ENCODE assay signal across 20 cellular contexts in genomic region chr16:81795193-81795592, GRCh38. TPM values are rescaled to one million over a fixed set of nuclear protein-coding genes. Genes with fewer than 3 reads are reported as not detected.
DNase-seq lines count a peak whose midpoint lies in the region; ATAC-seq, FAIRE-seq and TF ChIP-seq lines count a peak whose summit lies in the region.
"Had no signal": no experiment of that assay in that cellular context is flagged by ENCODE, and none has a peak within 500 bp of the region (broad histone marks: within the 10 kb centered on the region; RNA-seq: fewer than 3 reads in every experiment).

No MANE protein-coding gene starts in this region.

- no peak for TF ChIP-seq POLR2A in A549 (IDR thresholded peaks at IDR 0.05; ENCODE audit: low read length)

- H3K9me3 ChIP-seq in A549 (no peaks in the 10 kb centered on the region), DOHH2 (ENCODE audit: control insufficient read depth, insufficient read depth, low read length) (no peaks in the 10 kb centered on the region), SU-DHL-6 (ENCODE audit: insufficient read depth, low read length) (no peaks in the 10 kb centered on the region)
- H3K9me3 ChIP-seq: BE2C, HAP-1, MG63, SJSA1 had no signal

- TF ChIP-seq CTCF in A549 (IDR thresholded peaks at IDR 0.05) (no peak), DOHH2 (IDR thresholded peaks at IDR 0.05; ENCODE audit: low read depth, low read length, poor library complexity, severe bottlenecking) (no peak), SU-DHL-6 (IDR thresholded peaks at IDR 0.05; ENCODE audit: insufficient read depth, low read length, poor library complexity, severe bottlenecking) (no peak), GM13977 (IDR thresholded peaks at IDR 0.05; ENCODE audit: extremely low read depth, insufficient read depth, missing control alignments) (no peak), foreskin fibroblast (IDR thresholded peaks at IDR 0.05; ENCODE audit: low read depth, low read length) (no peak)

- no peak for TF ChIP-seq EP300 in A549 (IDR thresholded peaks at IDR 0.05)

- in situ Hi-C loops in GM13977 (cut with MboI; ENCODE audit: low pct_unique_long_range_greater_than_20kb, low sequenced_read_pairs, unreplicated experiment) = no loop called here

- H3K79me2 ChIP-seq in DOHH2 (ENCODE audit: control insufficient read depth, low read length) = peaks cover 100% of the 10 kb centered on the region
- peaks cover 99% of the 10 kb centered on the region for H3K79me2 ChIP-seq in SU-DHL-6 (ENCODE audit: insufficient read depth, low read length)

- H3K27me3 Mint-ChIP-seq in memory B cell = no peaks in the 10 kb centered on the region
- H3K27me3 Mint-ChIP-seq: CD4-positive, alpha-beta T cell had no signal

- WGBS in A549 (ENCODE audit: missing lambda C conversion rate) = 96% methylated on average over 3 of the region's 3 CpGs

- ATAC-seq in A549 (no peak), memory B cell (ENCODE audit: low read depth) (no peak), HG02763 (IDR thresholded peaks at IDR 0.05; ENCODE audit: unreplicated experiment) (no peak)

- H3K4me3 ChIP-seq in A549 (no peak overlapping the region), DOHH2 (ENCODE audit: low read length) (no peak overlapping the region), SU-DHL-6 (ENCODE audit: insufficient read depth, low read length, poor library complexity, severe bottlenecking) (no peak overlapping the region), foreskin fibroblast (ENCODE audit: low read depth in 1 of 2, low read length in 2 of 2) (no peak overlapping the region)
- H3K4me3 ChIP-seq: HAP-1, MG63, SJSA1 had no signal

- H3K9ac ChIP-seq in SU-DHL-6 (ENCODE audit: low read length) = peak overlapping the region; percentile 57; the same call in 1 of the 2 replicates

- no peaks in the 10 kb centered on the region for H3K9me2 ChIP-seq in DOHH2 (replicated peaks; ENCODE audit: control insufficient read depth, low read length)
- H3K9me2 ChIP-seq in SU-DHL-6 (replicated peaks; ENCODE audit: insufficient read depth, low read length) = no peaks in the 10 kb centered on the region

- CTCF ChIA-PET in A549 (lab: Yijun Ruan, JAX) = no interaction called here

- H3K4me2 ChIP-seq in A549 = no peak overlapping the region
- H3K4me2 ChIP-seq in DOHH2 (ENCODE audit: low read length) = peak overlapping the region; percentile 94
- H3K4me2 ChIP-seq in SU-DHL-6 (ENCODE audit: low read depth, low read length, poor library complexity, severe bottlenecking) = peak overlapping the region; percentile 47

- H3K9me3 Mint-ChIP-seq in memory B cell = no peaks in the 10 kb centered on the region
- H3K9me3 Mint-ChIP-seq: CD4-positive, alpha-beta T cell had no signal

- 0 out of 2 replicates have a peak, but pooled peaks cover 8% of the 10 kb centered on the region for H4K20me1 ChIP-seq in DOHH2 (ENCODE audit: control insufficient read depth, insufficient read depth, low read depth, low read length)
- H4K20me1 ChIP-seq in SU-DHL-6 (ENCODE audit: low read depth, low read length) = peaks cover 5% of the 10 kb centered on the region; the same call in 1 of the 2 replicates

- no peak for DNase-seq in A549 (ENCODE audit: low read depth in 1 of 2, low spot score in 1 of 2)
- no peak for DNase-seq in memory B cell (ENCODE audit: low spot score in 2 of 2)
- DNase-seq in HK-2 (ENCODE audit: unreplicated experiment) = no peak
- no peak for DNase-seq in GM13977 (ENCODE audit: low spot score)
- DNase-seq in foreskin fibroblast = no peak
- DNase-seq: BE2C; CD4-positive, alpha-beta T cell; DND-41; MG63; NCI-H1417; NCI-H1694 treated with DMSO at 0.1 percent for 48 hours; NCI-H446; NCI-H526 had no signal

- H3F3A ChIP-seq in DOHH2 (ENCODE audit: control insufficient read depth, insufficient read depth) = peaks cover 64% of the 10 kb centered on the region
- H3F3A ChIP-seq in SU-DHL-6 (ENCODE audit: insufficient read depth) = peaks cover 70% of the 10 kb centered on the region

- FAIRE-seq in A549 (lab: Jason Lieb, UNC) = no peak
- FAIRE-seq: A204.1, G401.6 had no signal

- H3K27me3 ChIP-seq in DOHH2 (ENCODE audit: control insufficient read depth, low read length) = no peaks in the 10 kb centered on the region
- no peaks in the 10 kb centered on the region for H3K27me3 ChIP-seq in SU-DHL-6 (ENCODE audit: low read length)
- H3K27me3 ChIP-seq: MG63 had no signal

- peaks cover 74% of the 10 kb centered on the region for H3K4me1 Mint-ChIP-seq in memory B cell

- H3K27ac ChIP-seq in A549 (no peak overlapping the region), DOHH2 (ENCODE audit: low read depth, low read length) (peak overlapping the region; percentile 99), SU-DHL-6 (ENCODE audit: low read depth, low read length) (peak overlapping the region; percentile 94)
- H3K27ac ChIP-seq: SJSA1 had no signal

- peak overlapping the region; percentile 97 for H3K27ac Mint-ChIP-seq in memory B cell
- H3K27ac Mint-ChIP-seq: CD4-positive, alpha-beta T cell had no signal

- no peaks in the 10 kb centered on the region for H3K4me1 ChIP-seq in A549
- peaks cover 95% of the 10 kb centered on the region for H3K4me1 ChIP-seq in DOHH2 (ENCODE audit: control insufficient read depth, low read length)
- H3K4me1 ChIP-seq: BE2C, HAP-1, SJSA1 had no signal

- POLR2A ChIA-PET in A549 (lab: Yijun Ruan, JAX) = no interaction called here

- H3K36me3 ChIP-seq in DOHH2 (ENCODE audit: control insufficient read depth, low read length) (peaks cover 95% of the 10 kb centered on the region), SU-DHL-6 (ENCODE audit: low read length) (peaks cover 17% of the 10 kb centered on the region)
- H3K36me3 ChIP-seq: BE2C, HAP-1, MG63, SJSA1 had no signal

- peaks cover 46% of the 10 kb centered on the region for H3K36me3 Mint-ChIP-seq in memory B cell

- no peak overlapping the region for H2AFZ ChIP-seq in SU-DHL-6 (ENCODE audit: low read depth, low read length, severe bottlenecking)

- no peak for TF ChIP-seq RAD21 in A549 (conservative IDR thresholded peaks at IDR 0.05 in 1 of 2, IDR thresholded peaks at IDR 0.05 in 1 of 2)

- H3K4me3 Mint-ChIP-seq in memory B cell = no peak overlapping the region
- H3K4me3 Mint-ChIP-seq: CD4-positive, alpha-beta T cell had no signal

TF ChIP-seq in A549, 52 proteins besides CTCF, POLR2A, EP300 and RAD21:
- TF ChIP-seq TP53 (CRISPR knock-in tag; IDR thresholded peaks at IDR 0.05) (no peak), RARB (CRISPR knock-in tag; IDR thresholded peaks at IDR 0.05) (no peak), KDM1A (IDR thresholded peaks at IDR 0.05; ENCODE audit: low read depth) (0 out of 2 replicates have a peak, but pooled peaks have one; percentile 23)

RNA-seq across cellular contexts. Expression of gene PLCG2, which starts 16.1 kb away (rescaled TPM):
- polyA plus RNA-seq in A549 (2011; rRNA removed) = 6.0 and 8.2 TPM in 2 replicates
- 3.6 and 4.2 TPM in 2 replicates for polyA plus RNA-seq in A549 (2012; cell fraction: cytosol; rRNA removed)
- polyA plus RNA-seq in A549 (2012; cell fraction: nucleus; rRNA removed) = 13.4 and 13.8 TPM in 2 replicates
- 2.5 to 2.8 TPM (median 2.8 TPM) in 3 replicates for polyA plus RNA-seq in A549 (2017; fragmentation: RNase III; extraction: RNeasy Plus Mini Kit Qiagen cat#74134 plus additional on column Dnase treatment)
- polyA minus RNA-seq in A549 (2011; rRNA and poly(A)+ RNA removed) = 16.9 and 22.0 TPM in 2 replicates

Comparison
In these comparisons a context has a peak if more than half of its experiments do, and no peak if none do; other contexts are left out.
1. H3K27ac ChIP-seq: peak in DOHH2 (single experiment) and SU-DHL-6 (single experiment); none in A549 (0 of 2).